Comparison of ENCODE assay signal across 27 cellular contexts in the genomic region with DNA sequence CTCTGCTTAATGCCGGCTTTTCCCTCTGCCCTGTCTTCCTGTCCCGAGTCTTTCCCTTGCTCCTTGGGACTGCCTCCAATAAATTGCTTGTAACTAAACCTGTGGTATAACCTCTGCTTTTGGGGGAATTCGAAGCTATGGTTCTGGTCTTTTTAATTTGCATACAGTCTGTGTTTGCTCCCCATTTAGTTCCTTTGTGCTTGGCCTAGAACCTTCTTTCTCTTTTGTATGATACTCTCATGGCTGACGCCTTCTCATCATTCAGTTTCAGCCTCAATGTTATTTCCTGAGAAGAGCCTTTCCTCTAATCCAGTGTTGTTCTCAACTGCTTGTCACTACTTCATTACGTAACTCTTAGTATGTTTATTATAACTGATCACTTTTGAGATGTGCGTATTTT.
DNase-seq lines count a peak whose midpoint lies in the region; ATAC-seq, FAIRE-seq and TF ChIP-seq lines count a peak whose summit lies in the region.
"Had no signal": no experiment of that assay in that cellular context is flagged by ENCODE, and none has a peak within 500 bp of the region (broad histone marks: within the 10 kb centered on the region; RNA-seq: fewer than 3 reads in every experiment).

No MANE protein-coding gene starts in this region.

- H3K4me1 ChIP-seq in vagina = no peaks in the 10 kb centered on the region
- H3K4me1 ChIP-seq: ascending aorta, BE2C, left ventricle myocardium inferior, upper lobe of right lung had no signal

- H3K9me3 ChIP-seq in vagina = no peaks in the 10 kb centered on the region
- H3K9me3 ChIP-seq: BE2C, upper lobe of right lung had no signal

- no peaks in the 10 kb centered on the region for H3K27me3 ChIP-seq in vagina
- H3K27me3 ChIP-seq: ascending aorta, BE2C, upper lobe of right lung had no signal

- intact Hi-C loops in vagina (cut with DNase I) = no loop called here

- TF ChIP-seq POLR2A in vagina (IDR thresholded peaks at IDR 0.05) (no peak), GM12891 (IDR thresholded peaks at IDR 0.05; ENCODE audit: low read depth, low read length) (no peak)

- H3K27ac ChIP-seq in vagina = no peak overlapping the region
- H3K27ac ChIP-seq: ascending aorta, KMS-11, left ventricle myocardium inferior, upper lobe of right lung had no signal

- no peak for FAIRE-seq in GM12891 (lab: Jason Lieb, UNC)
- FAIRE-seq: endometrium had no signal

- H3K4me3 ChIP-seq in vagina = no peak overlapping the region
- H3K4me3 ChIP-seq: ascending aorta, GM23338, left ventricle myocardium inferior, upper lobe of right lung had no signal

- no peak for DNase-seq in activated naive CD4-positive, alpha-beta T cell treated with anti-CD3 and anti-CD28 coated beads, Interleukin-2, amount 50 U/mL, for 16 hours
- DNase-seq in vagina (ENCODE audit: extremely low spot score in 2 of 2) (no peak), GM12891 (ENCODE audit: insufficient read length, low spot score) (no peak), C1 segment of cervical spinal cord (lab: John Stamatoyannopoulos, UW) (no peak)
- DNase-seq: activated CD4-positive, alpha-beta T cell treated with anti-CD3 and anti-CD28 coated beads, Interleukin-2, amount 50 U/mL, for 1 hour; BE2C; central memory CD4-positive, alpha-beta T cell; dermis blood vessel endothelial cell; DMS79 treated with DMSO at 0.1 percent for 48 hours; hypothalamus; left ventricle myocardium inferior; naive B cell; NCI-H510A treated with DMSO at 0.1 percent for 48 hours; nucleus accumbens; SHP77 treated with DMSO at 0.1 percent for 48 hours; SW 1271; T1000; upper lobe of right lung had no signal

- no peak for TF ChIP-seq CTCF in vagina (IDR thresholded peaks at IDR 0.05)

- no peaks in the 10 kb centered on the region for H3K36me3 ChIP-seq in vagina
- H3K36me3 ChIP-seq: ascending aorta, BE2C, left ventricle myocardium inferior, upper lobe of right lung had no signal

- peak; percentile 50 for ATAC-seq in GM18502 (IDR thresholded peaks at IDR 0.05; ENCODE audit: poor library complexity, unreplicated experiment)
- peak; percentile 61 for ATAC-seq in GM19395 (IDR thresholded peaks at IDR 0.05; ENCODE audit: unreplicated experiment)
- ATAC-seq in HG02623 (IDR thresholded peaks at IDR 0.05; ENCODE audit: unreplicated experiment) = peak; percentile 70
- peak; percentile 56 for ATAC-seq in HG03432 (IDR thresholded peaks at IDR 0.05; ENCODE audit: unreplicated experiment)
- ATAC-seq: GM23338, Panc1, upper lobe of right lung had no signal

TF ChIP-seq in GM12891, 5 proteins besides CTCF, POLR2A, EP300 and RAD21:
- no peak for TF ChIP-seq POU2F2 (IDR thresholded peaks at IDR 0.05; ENCODE audit: low read depth, low read length)
- TF ChIP-seq PAX5 (IDR thresholded peaks at IDR 0.05; ENCODE audit: insufficient read depth, low read length, severe bottlenecking) = no peak
- TF ChIP-seq SPI1 (IDR thresholded peaks at IDR 0.05; ENCODE audit: low read depth, low read length) = no peak
- TF ChIP-seq POLR2AphosphoS5 (IDR thresholded peaks at IDR 0.05; ENCODE audit: low read depth, low read length) = no peak
- TF ChIP-seq TAF1 (IDR thresholded peaks at IDR 0.05; ENCODE audit: low read depth, low read length) = no peak
